In the genomic region with DNA sequence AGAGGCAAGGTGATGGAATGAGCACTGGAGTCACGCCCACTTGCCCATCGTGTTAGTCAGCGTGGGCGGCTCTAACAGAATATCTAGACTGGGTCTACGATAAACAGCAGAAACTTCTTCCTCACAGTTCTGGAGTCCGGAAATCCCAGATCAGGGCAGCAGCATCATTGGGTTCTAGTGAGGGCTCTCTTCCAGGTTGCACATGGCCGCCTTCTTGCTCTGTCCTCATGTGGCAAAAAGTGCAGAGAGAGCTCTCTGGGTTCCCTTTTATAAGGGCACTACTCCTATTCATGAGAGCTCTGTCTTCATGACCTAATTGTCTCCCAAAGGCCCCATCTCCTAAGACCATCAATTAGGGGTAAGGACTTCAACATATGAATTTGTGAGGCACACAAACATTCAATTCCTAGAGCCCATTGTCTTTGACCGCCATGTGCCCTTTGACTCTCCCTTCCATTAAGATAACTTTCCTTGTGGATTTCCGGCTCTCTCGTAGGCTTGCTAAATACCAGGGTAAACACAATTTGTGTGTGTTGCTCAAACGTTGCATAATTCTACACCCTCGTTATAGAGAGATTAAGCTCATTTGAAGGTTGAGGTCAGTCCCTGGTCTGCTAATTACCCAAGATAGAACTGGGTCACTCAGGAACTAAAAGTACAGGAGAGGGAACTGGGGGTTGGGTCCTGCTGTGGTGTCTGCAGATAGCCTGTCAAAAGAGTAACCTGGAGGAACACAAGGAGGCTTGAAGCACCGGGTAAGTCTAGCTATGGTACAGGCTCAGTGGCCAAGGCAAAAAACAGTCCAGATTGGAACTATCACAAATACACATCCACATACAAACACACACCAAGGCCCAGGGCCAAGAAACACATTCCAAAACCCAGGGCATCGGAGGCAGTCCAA, we compare ENCODE assay signal across 1 cellular context.
TF ChIP-seq lines count a peak whose summit lies in the region.

No MANE protein-coding gene starts in this region.

TF ChIP-seq in HepG2, 621 proteins besides CTCF, POLR2A, EP300 and RAD21 (continued from another document and continues in another):
- peak; percentile 98 for TF ChIP-seq HOXD1 (CRISPR knock-in tag; IDR thresholded peaks at IDR 0.05)
- TF ChIP-seq ZNF567 (CRISPR knock-in tag; IDR thresholded peaks at IDR 0.05; ENCODE audit: borderline replicate concordance), result no peak
- TF ChIP-seq ZNF501 (CRISPR knock-in tag; IDR thresholded peaks at IDR 0.05), result no peak
- peak; percentile 100 for TF ChIP-seq ZNF609 (CRISPR knock-in tag; IDR thresholded peaks at IDR 0.05; ENCODE audit: borderline replicate concordance)
- no peak for TF ChIP-seq THAP9 (CRISPR knock-in tag; IDR thresholded peaks at IDR 0.05; ENCODE audit: borderline replicate concordance)
- TF ChIP-seq, protein P1, sequence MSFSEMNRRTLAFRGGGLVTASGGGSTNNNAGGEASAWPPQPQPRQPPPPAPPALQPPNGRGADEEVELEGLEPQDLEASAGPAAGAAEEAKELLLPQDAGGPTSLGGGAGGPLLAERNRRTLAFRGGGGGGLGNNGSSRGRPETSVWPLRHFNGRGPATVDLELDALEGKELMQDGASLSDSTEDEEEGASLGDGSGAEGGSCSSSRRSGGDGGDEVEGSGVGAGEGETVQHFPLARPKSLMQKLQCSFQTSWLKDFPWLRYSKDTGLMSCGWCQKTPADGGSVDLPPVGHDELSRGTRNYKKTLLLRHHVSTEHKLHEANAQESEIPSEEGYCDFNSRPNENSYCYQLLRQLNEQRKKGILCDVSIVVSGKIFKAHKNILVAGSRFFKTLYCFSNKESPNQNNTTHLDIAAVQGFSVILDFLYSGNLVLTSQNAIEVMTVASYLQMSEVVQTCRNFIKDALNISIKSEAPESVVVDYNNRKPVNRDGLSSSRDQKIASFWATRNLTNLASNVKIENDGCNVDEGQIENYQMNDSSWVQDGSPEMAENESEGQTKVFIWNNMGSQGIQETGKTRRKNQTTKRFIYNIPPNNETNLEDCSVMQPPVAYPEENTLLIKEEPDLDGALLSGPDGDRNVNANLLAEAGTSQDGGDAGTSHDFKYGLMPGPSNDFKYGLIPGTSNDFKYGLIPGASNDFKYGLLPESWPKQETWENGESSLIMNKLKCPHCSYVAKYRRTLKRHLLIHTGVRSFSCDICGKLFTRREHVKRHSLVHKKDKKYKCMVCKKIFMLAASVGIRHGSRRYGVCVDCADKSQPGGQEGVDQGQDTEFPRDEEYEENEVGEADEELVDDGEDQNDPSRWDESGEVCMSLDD (CRISPR knock-in tag; IDR thresholded peaks at IDR 0.05; ENCODE audit: borderline replicate concordance), result no peak; the same call in 1 of the 2 replicates
- no peak; the same call in 1 of the 2 replicates for TF ChIP-seq ZFP36L1 (CRISPR knock-in tag; IDR thresholded peaks at IDR 0.05)
- TF ChIP-seq ZBTB3 (CRISPR knock-in tag; IDR thresholded peaks at IDR 0.05; ENCODE audit: borderline replicate concordance, low read depth), result peak; percentile 77; the same call in 1 of the 2 replicates
- TF ChIP-seq ZNF546 (CRISPR knock-in tag; conservative IDR thresholded peaks at IDR 0.05), result no peak
- no peak for TF ChIP-seq E2F5 (CRISPR knock-in tag; conservative IDR thresholded peaks at IDR 0.05)
- peak; percentile 100 for TF ChIP-seq NR2F2 (IDR thresholded peaks at IDR 0.05; ENCODE audit: borderline replicate concordance, low read depth)
- TF ChIP-seq, protein P2, sequence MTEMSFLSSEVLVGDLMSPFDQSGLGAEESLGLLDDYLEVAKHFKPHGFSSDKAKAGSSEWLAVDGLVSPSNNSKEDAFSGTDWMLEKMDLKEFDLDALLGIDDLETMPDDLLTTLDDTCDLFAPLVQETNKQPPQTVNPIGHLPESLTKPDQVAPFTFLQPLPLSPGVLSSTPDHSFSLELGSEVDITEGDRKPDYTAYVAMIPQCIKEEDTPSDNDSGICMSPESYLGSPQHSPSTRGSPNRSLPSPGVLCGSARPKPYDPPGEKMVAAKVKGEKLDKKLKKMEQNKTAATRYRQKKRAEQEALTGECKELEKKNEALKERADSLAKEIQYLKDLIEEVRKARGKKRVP (CRISPR knock-in tag; IDR thresholded peaks at IDR 0.05), result peak in 1 of 2 experiments; percentile 93; a peak in 2 of 4 replicates
- no peak for TF ChIP-seq ZNF530 (CRISPR knock-in tag; IDR thresholded peaks at IDR 0.05; ENCODE audit: low read depth)
- TF ChIP-seq RAD51 (IDR thresholded peaks at IDR 0.05; ENCODE audit: borderline replicate concordance), result no peak
- TF ChIP-seq ESRRA (CRISPR knock-in tag; IDR thresholded peaks at IDR 0.05; ENCODE audit: low read depth), result peak; percentile 89
- no peak for TF ChIP-seq ZNF879 (CRISPR knock-in tag; IDR thresholded peaks at IDR 0.05)
- TF ChIP-seq, protein P3, sequence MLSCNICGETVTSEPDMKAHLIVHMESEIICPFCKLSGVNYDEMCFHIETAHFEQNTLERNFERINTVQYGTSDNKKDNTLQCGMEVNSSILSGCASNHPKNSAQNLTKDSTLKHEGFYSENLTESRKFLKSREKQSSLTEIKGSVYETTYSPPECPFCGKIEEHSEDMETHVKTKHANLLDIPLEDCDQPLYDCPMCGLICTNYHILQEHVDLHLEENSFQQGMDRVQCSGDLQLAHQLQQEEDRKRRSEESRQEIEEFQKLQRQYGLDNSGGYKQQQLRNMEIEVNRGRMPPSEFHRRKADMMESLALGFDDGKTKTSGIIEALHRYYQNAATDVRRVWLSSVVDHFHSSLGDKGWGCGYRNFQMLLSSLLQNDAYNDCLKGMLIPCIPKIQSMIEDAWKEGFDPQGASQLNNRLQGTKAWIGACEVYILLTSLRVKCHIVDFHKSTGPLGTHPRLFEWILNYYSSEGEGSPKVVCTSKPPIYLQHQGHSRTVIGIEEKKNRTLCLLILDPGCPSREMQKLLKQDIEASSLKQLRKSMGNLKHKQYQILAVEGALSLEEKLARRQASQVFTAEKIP (CRISPR knock-in tag; IDR thresholded peaks at IDR 0.05; ENCODE audit: borderline replicate concordance), result no peak
- TF ChIP-seq, protein P4, sequence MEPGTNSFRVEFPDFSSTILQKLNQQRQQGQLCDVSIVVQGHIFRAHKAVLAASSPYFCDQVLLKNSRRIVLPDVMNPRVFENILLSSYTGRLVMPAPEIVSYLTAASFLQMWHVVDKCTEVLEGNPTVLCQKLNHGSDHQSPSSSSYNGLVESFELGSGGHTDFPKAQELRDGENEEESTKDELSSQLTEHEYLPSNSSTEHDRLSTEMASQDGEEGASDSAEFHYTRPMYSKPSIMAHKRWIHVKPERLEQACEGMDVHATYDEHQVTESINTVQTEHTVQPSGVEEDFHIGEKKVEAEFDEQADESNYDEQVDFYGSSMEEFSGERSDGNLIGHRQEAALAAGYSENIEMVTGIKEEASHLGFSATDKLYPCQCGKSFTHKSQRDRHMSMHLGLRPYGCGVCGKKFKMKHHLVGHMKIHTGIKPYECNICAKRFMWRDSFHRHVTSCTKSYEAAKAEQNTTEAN (CRISPR knock-in tag; conservative IDR thresholded peaks at IDR 0.05), result peak; percentile 74
- peak; percentile 19; the same call in 1 of the 2 replicates for TF ChIP-seq MEIS1 (CRISPR knock-in tag; IDR thresholded peaks at IDR 0.05; ENCODE audit: borderline replicate concordance)
- TF ChIP-seq HOXA5 (CRISPR knock-in tag; IDR thresholded peaks at IDR 0.05), result peak; percentile 87
- peak; percentile 79; the same call in 1 of the 2 replicates for TF ChIP-seq ZNF205 (CRISPR knock-in tag; IDR thresholded peaks at IDR 0.05)
- TF ChIP-seq ZNF235 (CRISPR knock-in tag; IDR thresholded peaks at IDR 0.05; ENCODE audit: borderline replicate concordance), result no peak
- peak; percentile 72; the same call in 1 of the 2 replicates for TF ChIP-seq ZNF788 (CRISPR knock-in tag; IDR thresholded peaks at IDR 0.05; ENCODE audit: borderline replicate concordance)
- no peak for TF ChIP-seq SMARCE1 (IDR thresholded peaks at IDR 0.05; ENCODE audit: borderline replicate concordance)
- TF ChIP-seq TOE1 (CRISPR knock-in tag; IDR thresholded peaks at IDR 0.05), result peak; percentile 76; the same call in 1 of the 2 replicates
- peak; percentile 90 for TF ChIP-seq NKX3-1 (CRISPR knock-in tag; IDR thresholded peaks at IDR 0.05)
- peak; percentile 88 for TF ChIP-seq ZNF644 (CRISPR knock-in tag; IDR thresholded peaks at IDR 0.05; ENCODE audit: low read depth)
- TF ChIP-seq DPF2 (CRISPR knock-in tag; IDR thresholded peaks at IDR 0.05; ENCODE audit: borderline replicate concordance, low read depth), result peak; percentile 94
- TF ChIP-seq ETV6 (CRISPR knock-in tag; conservative IDR thresholded peaks at IDR 0.05), result peak; percentile 64; the same call in 1 of the 2 replicates
- no peak for TF ChIP-seq ZNF850 (CRISPR knock-in tag; conservative IDR thresholded peaks at IDR 0.05)
- no peak for TF ChIP-seq ZKSCAN5 (CRISPR knock-in tag; IDR thresholded peaks at IDR 0.05)
- no peak for TF ChIP-seq ATAD3A (CRISPR knock-in tag; IDR thresholded peaks at IDR 0.05)
- peak; percentile 98 for TF ChIP-seq HHEX (CRISPR knock-in tag; IDR thresholded peaks at IDR 0.05)
- TF ChIP-seq MTF2 (CRISPR knock-in tag; IDR thresholded peaks at IDR 0.05; ENCODE audit: borderline replicate concordance), result no peak
- TF ChIP-seq KLF9 (CRISPR knock-in tag; IDR thresholded peaks at IDR 0.05; ENCODE audit: low read depth), result no peak
- no peak for TF ChIP-seq POLR2AphosphoS2 (IDR thresholded peaks at IDR 0.05; ENCODE audit: low read depth, low read length)
- TF ChIP-seq, protein P5, sequence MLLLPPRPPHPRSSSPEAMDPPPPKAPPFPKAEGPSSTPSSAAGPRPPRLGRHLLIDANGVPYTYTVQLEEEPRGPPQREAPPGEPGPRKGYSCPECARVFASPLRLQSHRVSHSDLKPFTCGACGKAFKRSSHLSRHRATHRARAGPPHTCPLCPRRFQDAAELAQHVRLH (CRISPR knock-in tag; IDR thresholded peaks at IDR 0.05; ENCODE audit: borderline replicate concordance, low read depth), result peak; percentile 87; the same call in 1 of the 2 replicates
- TF ChIP-seq, protein P6, sequence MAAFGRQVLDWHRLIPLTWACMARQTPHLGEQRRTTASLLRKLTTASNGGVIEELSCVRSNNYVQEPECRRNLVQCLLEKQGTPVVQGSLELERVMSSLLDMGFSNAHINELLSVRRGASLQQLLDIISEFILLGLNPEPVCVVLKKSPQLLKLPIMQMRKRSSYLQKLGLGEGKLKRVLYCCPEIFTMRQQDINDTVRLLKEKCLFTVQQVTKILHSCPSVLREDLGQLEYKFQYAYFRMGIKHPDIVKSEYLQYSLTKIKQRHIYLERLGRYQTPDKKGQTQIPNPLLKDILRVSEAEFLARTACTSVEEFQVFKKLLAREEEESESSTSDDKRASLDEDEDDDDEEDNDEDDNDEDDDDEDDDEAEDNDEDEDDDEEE (CRISPR knock-in tag; IDR thresholded peaks at IDR 0.05), result no peak
- no peak for TF ChIP-seq ZNF569 (CRISPR knock-in tag; IDR thresholded peaks at IDR 0.05; ENCODE audit: borderline replicate concordance)
- no peak for TF ChIP-seq HCFC1 (IDR thresholded peaks at IDR 0.05; ENCODE audit: low read depth, low read length)
- TF ChIP-seq ZNF746 (CRISPR knock-in tag; IDR thresholded peaks at IDR 0.05), result peak; percentile 86; the same call in 1 of the 2 replicates
- TF ChIP-seq ZSCAN30 (CRISPR knock-in tag; IDR thresholded peaks at IDR 0.05), result 0 out of 2 replicates have a peak, but pooled peaks have one; percentile 68
- TF ChIP-seq NPAS2 (CRISPR knock-in tag; IDR thresholded peaks at IDR 0.05; ENCODE audit: borderline replicate concordance), result no peak
- peak; percentile 74; the same call in 1 of the 2 replicates for TF ChIP-seq ZNF709 (CRISPR knock-in tag; IDR thresholded peaks at IDR 0.05)
